ENCODE assay signal across 1 cellular context in the genomic region with DNA sequence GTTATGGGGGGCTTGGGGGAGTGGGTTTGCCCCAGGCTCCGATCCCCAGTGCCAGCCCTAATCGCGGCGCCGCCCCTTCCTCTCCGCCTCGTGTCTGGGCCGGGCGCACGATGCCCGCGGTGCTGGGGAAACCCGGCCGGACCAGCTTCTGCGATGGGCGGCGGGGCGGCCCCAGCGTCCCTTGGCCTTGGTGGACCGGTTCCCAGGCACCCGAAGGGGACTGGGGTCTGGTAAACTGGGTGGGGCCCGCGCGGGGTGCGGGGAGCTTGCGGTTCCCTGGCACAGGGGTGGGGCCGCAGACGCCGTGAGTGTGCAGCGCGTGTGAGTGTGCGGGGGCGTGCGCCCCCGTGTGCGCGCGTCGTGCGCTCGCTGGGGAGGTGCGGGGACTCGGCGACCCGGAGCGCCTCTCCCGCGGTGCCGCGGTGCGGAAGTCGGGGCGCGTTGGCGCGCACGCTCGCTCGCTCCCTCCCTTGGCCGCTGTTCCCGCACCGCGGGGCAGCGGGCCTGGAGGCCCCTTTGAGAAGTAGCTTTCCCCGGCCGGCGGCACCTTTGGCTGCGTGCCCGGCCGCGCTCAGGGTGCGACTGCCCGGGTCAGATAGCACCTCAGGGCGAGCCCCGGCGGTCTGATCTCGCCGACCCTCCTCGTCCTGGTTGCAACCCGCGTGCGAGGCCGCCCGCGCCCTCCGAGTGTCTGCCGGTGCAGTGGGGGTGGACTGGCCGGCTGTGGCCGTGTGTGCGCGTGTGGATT.
TF ChIP-seq lines count a peak whose summit lies in the region.

No MANE protein-coding gene starts in this region.

TF ChIP-seq in HepG2, 621 proteins besides CTCF, POLR2A, EP300 and RAD21 (continued from another document and continues in another):
- TF ChIP-seq ZNF691 (CRISPR knock-in tag; IDR thresholded peaks at IDR 0.05; ENCODE audit: borderline replicate concordance, low read depth) = no peak
- no peak for TF ChIP-seq ZFP36L1 (CRISPR knock-in tag; IDR thresholded peaks at IDR 0.05)
- TF ChIP-seq SUZ12 (IDR thresholded peaks at IDR 0.05; ENCODE audit: low read depth, low read length) = no peak
- no peak for TF ChIP-seq ATF6 (CRISPR knock-in tag; conservative IDR thresholded peaks at IDR 0.05)
- peak; percentile 67; the same call in 1 of the 2 replicates for TF ChIP-seq UBTF (CRISPR knock-in tag; IDR thresholded peaks at IDR 0.05)
- no peak for TF ChIP-seq ZNF160 (CRISPR knock-in tag; IDR thresholded peaks at IDR 0.05)
- no peak for TF ChIP-seq GTF2F1 (IDR thresholded peaks at IDR 0.05; ENCODE audit: low read length)
- TF ChIP-seq, protein P1, sequence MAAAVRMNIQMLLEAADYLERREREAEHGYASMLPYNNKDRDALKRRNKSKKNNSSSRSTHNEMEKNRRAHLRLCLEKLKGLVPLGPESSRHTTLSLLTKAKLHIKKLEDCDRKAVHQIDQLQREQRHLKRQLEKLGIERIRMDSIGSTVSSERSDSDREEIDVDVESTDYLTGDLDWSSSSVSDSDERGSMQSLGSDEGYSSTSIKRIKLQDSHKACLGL (CRISPR knock-in tag; IDR thresholded peaks at IDR 0.05) = 0 out of 2 replicates have a peak, but pooled peaks have one; percentile 35
- no peak for TF ChIP-seq NFE2 (CRISPR knock-in tag; IDR thresholded peaks at IDR 0.05)
- no peak for TF ChIP-seq PPARG (CRISPR knock-in tag; conservative IDR thresholded peaks at IDR 0.05)
- no peak for TF ChIP-seq ZNF20 (CRISPR knock-in tag; IDR thresholded peaks at IDR 0.05)
- 0 out of 2 replicates have a peak, but pooled peaks have one; percentile 14 for TF ChIP-seq NCOA1 (CRISPR knock-in tag; IDR thresholded peaks at IDR 0.05)
- TF ChIP-seq, protein P2, sequence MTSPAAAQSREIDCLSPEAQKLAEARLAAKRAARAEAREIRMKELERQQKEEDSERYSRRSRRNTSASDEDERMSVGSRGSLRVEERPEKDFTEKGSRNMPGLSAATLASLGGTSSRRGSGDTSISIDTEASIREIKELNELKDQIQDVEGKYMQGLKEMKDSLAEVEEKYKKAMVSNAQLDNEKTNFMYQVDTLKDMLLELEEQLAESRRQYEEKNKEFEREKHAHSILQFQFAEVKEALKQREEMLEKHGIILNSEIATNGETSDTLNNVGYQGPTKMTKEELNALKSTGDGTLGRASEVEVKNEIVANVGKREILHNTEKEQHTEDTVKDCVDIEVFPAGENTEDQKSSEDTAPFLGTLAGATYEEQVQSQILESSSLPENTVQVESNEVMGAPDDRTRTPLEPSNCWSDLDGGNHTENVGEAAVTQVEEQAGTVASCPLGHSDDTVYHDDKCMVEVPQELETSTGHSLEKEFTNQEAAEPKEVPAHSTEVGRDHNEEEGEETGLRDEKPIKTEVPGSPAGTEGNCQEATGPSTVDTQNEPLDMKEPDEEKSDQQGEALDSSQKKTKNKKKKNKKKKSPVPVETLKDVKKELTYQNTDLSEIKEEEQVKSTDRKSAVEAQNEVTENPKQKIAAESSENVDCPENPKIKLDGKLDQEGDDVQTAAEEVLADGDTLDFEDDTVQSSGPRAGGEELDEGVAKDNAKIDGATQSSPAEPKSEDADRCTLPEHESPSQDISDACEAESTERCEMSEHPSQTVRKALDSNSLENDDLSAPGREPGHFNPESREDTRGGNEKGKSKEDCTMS (CRISPR knock-in tag; conservative IDR thresholded peaks at IDR 0.05) = no peak
- TF ChIP-seq, protein P3, sequence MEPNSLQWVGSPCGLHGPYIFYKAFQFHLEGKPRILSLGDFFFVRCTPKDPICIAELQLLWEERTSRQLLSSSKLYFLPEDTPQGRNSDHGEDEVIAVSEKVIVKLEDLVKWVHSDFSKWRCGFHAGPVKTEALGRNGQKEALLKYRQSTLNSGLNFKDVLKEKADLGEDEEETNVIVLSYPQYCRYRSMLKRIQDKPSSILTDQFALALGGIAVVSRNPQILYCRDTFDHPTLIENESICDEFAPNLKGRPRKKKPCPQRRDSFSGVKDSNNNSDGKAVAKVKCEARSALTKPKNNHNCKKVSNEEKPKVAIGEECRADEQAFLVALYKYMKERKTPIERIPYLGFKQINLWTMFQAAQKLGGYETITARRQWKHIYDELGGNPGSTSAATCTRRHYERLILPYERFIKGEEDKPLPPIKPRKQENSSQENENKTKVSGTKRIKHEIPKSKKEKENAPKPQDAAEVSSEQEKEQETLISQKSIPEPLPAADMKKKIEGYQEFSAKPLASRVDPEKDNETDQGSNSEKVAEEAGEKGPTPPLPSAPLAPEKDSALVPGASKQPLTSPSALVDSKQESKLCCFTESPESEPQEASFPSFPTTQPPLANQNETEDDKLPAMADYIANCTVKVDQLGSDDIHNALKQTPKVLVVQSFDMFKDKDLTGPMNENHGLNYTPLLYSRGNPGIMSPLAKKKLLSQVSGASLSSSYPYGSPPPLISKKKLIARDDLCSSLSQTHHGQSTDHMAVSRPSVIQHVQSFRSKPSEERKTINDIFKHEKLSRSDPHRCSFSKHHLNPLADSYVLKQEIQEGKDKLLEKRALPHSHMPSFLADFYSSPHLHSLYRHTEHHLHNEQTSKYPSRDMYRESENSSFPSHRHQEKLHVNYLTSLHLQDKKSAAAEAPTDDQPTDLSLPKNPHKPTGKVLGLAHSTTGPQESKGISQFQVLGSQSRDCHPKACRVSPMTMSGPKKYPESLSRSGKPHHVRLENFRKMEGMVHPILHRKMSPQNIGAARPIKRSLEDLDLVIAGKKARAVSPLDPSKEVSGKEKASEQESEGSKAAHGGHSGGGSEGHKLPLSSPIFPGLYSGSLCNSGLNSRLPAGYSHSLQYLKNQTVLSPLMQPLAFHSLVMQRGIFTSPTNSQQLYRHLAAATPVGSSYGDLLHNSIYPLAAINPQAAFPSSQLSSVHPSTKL (CRISPR knock-in tag; IDR thresholded peaks at IDR 0.05) = no peak
- no peak for TF ChIP-seq ZNF205 (CRISPR knock-in tag; IDR thresholded peaks at IDR 0.05)
- TF ChIP-seq ZNF607 (CRISPR knock-in tag; IDR thresholded peaks at IDR 0.05; ENCODE audit: borderline replicate concordance) = peak; percentile 29; the same call in 1 of the 2 replicates
- TF ChIP-seq ERF (CRISPR knock-in tag; IDR thresholded peaks at IDR 0.05) = no peak
- peak; percentile 76; the same call in 1 of the 2 replicates for TF ChIP-seq ZNF333 (CRISPR knock-in tag; IDR thresholded peaks at IDR 0.05; ENCODE audit: borderline replicate concordance)
- TF ChIP-seq MZF1 (CRISPR knock-in tag; IDR thresholded peaks at IDR 0.05; ENCODE audit: borderline replicate concordance) = no peak
- TF ChIP-seq MTF2 (CRISPR knock-in tag; IDR thresholded peaks at IDR 0.05; ENCODE audit: borderline replicate concordance) = no peak; the same call in 1 of the 2 replicates
- TF ChIP-seq CSRNP2 (CRISPR knock-in tag; conservative IDR thresholded peaks at IDR 0.05; ENCODE audit: low read depth) = no peak
- TF ChIP-seq ZFP1 (CRISPR knock-in tag; IDR thresholded peaks at IDR 0.05) = no peak
- TF ChIP-seq FLYWCH1 (CRISPR knock-in tag; IDR thresholded peaks at IDR 0.05) = no peak
- no peak for TF ChIP-seq TRIM24 (CRISPR knock-in tag; IDR thresholded peaks at IDR 0.05)
- 0 out of 2 replicates have a peak, but pooled peaks have one; percentile 8 for TF ChIP-seq BCL6 (CRISPR knock-in tag; IDR thresholded peaks at IDR 0.05)
- no peak for TF ChIP-seq ZNF660 (CRISPR knock-in tag; IDR thresholded peaks at IDR 0.05; ENCODE audit: borderline replicate concordance, low read depth)
- TF ChIP-seq ZSCAN31 (CRISPR knock-in tag; IDR thresholded peaks at IDR 0.05; ENCODE audit: low read depth) = 0 out of 2 replicates have a peak, but pooled peaks have one; percentile 35
- TF ChIP-seq ZNF644 (CRISPR knock-in tag; IDR thresholded peaks at IDR 0.05; ENCODE audit: low read depth) = no peak
- no peak for TF ChIP-seq MLLT10 (CRISPR knock-in tag; IDR thresholded peaks at IDR 0.05)
- TF ChIP-seq ZNF30 (CRISPR knock-in tag; IDR thresholded peaks at IDR 0.05) = 0 out of 2 replicates have a peak, but pooled peaks have one; percentile 56
- TF ChIP-seq, protein P4, sequence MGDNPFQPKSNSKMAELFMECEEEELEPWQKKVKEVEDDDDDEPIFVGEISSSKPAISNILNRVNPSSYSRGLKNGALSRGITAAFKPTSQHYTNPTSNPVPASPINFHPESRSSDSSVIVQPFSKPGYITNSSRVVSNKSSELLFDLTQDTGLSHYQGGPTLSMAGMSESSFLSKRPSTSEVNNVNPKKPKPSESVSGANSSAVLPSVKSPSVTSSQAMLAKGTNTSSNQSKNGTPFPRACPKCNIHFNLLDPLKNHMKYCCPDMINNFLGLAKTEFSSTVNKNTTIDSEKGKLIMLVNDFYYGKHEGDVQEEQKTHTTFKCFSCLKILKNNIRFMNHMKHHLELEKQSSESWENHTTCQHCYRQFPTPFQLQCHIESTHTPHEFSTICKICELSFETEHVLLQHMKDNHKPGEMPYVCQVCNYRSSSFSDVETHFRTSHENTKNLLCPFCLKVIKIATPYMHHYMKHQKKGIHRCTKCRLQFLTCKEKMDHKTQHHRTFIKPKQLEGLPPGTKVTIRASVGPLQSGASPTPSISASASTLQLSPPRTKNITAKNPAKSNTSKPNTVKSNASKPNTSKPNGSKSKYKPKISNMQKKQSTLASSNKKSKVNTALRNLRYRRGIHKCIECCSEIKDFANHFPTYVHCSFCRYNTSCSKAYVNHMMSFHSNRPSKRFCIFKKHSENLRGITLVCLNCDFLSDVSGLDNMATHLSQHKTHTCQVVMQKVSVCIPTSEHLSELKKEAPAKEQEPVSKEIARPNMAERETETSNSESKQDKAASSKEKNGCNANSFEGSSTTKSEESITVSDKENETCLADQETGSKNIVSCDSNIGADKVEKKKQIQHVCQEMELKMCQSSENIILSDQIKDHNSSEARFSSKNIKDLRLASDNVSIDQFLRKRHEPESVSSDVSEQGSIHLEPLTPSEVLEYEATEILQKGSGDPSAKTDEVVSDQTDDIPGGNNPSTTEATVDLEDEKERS (CRISPR knock-in tag; IDR thresholded peaks at IDR 0.05) = no peak
- TF ChIP-seq EZH2 (conservative IDR thresholded peaks at IDR 0.05; ENCODE audit: low read depth, low read length) = no peak
- no peak for TF ChIP-seq ZNF468 (CRISPR knock-in tag; IDR thresholded peaks at IDR 0.05)
- peak; percentile 91; the same call in 1 of the 2 replicates for TF ChIP-seq ZNF430 (CRISPR knock-in tag; IDR thresholded peaks at IDR 0.05)
- no peak; the same call in 1 of the 2 replicates for TF ChIP-seq TGIF2 (CRISPR knock-in tag; IDR thresholded peaks at IDR 0.05)
- TF ChIP-seq E2F1 (CRISPR knock-in tag; IDR thresholded peaks at IDR 0.05) = 0 out of 2 replicates have a peak, but pooled peaks have one; percentile 6
- no peak for TF ChIP-seq ZNF44 (CRISPR knock-in tag; IDR thresholded peaks at IDR 0.05)
